ENCODE assay signal across 1 cellular context in genomic region chr12:121209629-121210572, GRCh38.
TF ChIP-seq lines count a peak whose summit lies in the region.

A gene with protein sequence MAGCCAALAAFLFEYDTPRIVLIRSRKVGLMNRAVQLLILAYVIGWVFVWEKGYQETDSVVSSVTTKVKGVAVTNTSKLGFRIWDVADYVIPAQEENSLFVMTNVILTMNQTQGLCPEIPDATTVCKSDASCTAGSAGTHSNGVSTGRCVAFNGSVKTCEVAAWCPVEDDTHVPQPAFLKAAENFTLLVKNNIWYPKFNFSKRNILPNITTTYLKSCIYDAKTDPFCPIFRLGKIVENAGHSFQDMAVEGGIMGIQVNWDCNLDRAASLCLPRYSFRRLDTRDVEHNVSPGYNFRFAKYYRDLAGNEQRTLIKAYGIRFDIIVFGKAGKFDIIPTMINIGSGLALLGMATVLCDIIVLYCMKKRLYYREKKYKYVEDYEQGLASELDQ (plus strand): TSS chr12:121210129. CDS start chr12:121210165, 36 bp downstream.

TF ChIP-seq in K562, 482 proteins besides CTCF, POLR2A, EP300 and RAD21 (continued from another document and continues in another):
- TF ChIP-seq, protein P1, sequence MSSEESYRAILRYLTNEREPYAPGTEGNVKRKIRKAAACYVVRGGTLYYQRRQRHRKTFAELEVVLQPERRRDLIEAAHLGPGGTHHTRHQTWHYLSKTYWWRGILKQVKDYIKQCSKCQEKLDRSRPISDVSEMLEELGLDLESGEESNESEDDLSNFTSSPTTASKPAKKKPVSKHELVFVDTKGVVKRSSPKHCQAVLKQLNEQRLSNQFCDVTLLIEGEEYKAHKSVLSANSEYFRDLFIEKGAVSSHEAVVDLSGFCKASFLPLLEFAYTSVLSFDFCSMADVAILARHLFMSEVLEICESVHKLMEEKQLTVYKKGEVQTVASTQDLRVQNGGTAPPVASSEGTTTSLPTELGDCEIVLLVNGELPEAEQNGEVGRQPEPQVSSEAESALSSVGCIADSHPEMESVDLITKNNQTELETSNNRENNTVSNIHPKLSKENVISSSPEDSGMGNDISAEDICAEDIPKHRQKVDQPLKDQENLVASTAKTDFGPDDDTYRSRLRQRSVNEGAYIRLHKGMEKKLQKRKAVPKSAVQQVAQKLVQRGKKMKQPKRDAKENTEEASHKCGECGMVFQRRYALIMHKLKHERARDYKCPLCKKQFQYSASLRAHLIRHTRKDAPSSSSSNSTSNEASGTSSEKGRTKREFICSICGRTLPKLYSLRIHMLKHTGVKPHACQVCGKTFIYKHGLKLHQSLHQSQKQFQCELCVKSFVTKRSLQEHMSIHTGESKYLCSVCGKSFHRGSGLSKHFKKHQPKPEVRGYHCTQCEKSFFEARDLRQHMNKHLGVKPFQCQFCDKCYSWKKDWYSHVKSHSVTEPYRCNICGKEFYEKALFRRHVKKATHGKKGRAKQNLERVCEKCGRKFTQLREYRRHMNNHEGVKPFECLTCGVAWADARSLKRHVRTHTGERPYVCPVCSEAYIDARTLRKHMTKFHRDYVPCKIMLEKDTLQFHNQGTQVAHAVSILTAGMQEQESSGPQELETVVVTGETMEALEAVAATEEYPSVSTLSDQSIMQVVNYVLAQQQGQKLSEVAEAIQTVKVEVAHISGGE (CRISPR knock-in tag; IDR thresholded peaks at IDR 0.05), result peak in 1 of 3 experiments; percentile 62; a peak in 2 of 6 replicates
- TF ChIP-seq CREM (IDR thresholded peaks at IDR 0.05; ENCODE audit: low read depth), result peak; percentile 86
- TF ChIP-seq ZNF445 (CRISPR knock-in tag; IDR thresholded peaks at IDR 0.05; ENCODE audit: low read depth), result no peak
- peak; percentile 83 for TF ChIP-seq POLR2AphosphoS5 (IDR thresholded peaks at IDR 0.05; ENCODE audit: control insufficient read depth, insufficient read depth, low read depth, low read length)
- no peak for TF ChIP-seq ZNF408 (CRISPR knock-in tag; IDR thresholded peaks at IDR 0.05; ENCODE audit: low read depth)
- no peak for TF ChIP-seq U2AF2 (optimal IDR thresholded peaks at IDR 0.05; ENCODE audit: low read depth, low read length)
- TF ChIP-seq RBM15 (IDR thresholded peaks at IDR 0.05; ENCODE audit: insufficient read depth, low read length), result no peak
- TF ChIP-seq SMARCC2 (IDR thresholded peaks at IDR 0.05; ENCODE audit: low read depth), result no peak; the same call in 1 of the 2 replicates
- TF ChIP-seq, protein P2, sequence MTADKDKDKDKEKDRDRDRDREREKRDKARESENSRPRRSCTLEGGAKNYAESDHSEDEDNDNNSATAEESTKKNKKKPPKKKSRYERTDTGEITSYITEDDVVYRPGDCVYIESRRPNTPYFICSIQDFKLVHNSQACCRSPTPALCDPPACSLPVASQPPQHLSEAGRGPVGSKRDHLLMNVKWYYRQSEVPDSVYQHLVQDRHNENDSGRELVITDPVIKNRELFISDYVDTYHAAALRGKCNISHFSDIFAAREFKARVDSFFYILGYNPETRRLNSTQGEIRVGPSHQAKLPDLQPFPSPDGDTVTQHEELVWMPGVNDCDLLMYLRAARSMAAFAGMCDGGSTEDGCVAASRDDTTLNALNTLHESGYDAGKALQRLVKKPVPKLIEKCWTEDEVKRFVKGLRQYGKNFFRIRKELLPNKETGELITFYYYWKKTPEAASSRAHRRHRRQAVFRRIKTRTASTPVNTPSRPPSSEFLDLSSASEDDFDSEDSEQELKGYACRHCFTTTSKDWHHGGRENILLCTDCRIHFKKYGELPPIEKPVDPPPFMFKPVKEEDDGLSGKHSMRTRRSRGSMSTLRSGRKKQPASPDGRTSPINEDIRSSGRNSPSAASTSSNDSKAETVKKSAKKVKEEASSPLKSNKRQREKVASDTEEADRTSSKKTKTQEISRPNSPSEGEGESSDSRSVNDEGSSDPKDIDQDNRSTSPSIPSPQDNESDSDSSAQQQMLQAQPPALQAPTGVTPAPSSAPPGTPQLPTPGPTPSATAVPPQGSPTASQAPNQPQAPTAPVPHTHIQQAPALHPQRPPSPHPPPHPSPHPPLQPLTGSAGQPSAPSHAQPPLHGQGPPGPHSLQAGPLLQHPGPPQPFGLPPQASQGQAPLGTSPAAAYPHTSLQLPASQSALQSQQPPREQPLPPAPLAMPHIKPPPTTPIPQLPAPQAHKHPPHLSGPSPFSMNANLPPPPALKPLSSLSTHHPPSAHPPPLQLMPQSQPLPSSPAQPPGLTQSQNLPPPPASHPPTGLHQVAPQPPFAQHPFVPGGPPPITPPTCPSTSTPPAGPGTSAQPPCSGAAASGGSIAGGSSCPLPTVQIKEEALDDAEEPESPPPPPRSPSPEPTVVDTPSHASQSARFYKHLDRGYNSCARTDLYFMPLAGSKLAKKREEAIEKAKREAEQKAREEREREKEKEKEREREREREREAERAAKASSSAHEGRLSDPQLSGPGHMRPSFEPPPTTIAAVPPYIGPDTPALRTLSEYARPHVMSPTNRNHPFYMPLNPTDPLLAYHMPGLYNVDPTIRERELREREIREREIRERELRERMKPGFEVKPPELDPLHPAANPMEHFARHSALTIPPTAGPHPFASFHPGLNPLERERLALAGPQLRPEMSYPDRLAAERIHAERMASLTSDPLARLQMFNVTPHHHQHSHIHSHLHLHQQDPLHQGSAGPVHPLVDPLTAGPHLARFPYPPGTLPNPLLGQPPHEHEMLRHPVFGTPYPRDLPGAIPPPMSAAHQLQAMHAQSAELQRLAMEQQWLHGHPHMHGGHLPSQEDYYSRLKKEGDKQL (CRISPR knock-in tag; IDR thresholded peaks at IDR 0.05; ENCODE audit: borderline replicate concordance), result no peak
- TF ChIP-seq POLR3G (IDR thresholded peaks at IDR 0.05; ENCODE audit: extremely low read depth, insufficient read length, insufficient replicate concordance), result no peak
- no peak for TF ChIP-seq CHD2 (IDR thresholded peaks at IDR 0.05; ENCODE audit: low read depth, low read length)
- TF ChIP-seq CLOCK (CRISPR knock-in tag; IDR thresholded peaks at IDR 0.05; ENCODE audit: borderline replicate concordance), result no peak
- TF ChIP-seq TGIF2 (CRISPR knock-in tag; IDR thresholded peaks at IDR 0.05), result no peak
- no peak for TF ChIP-seq ZNF184 (CRISPR knock-in tag; IDR thresholded peaks at IDR 0.05)
- TF ChIP-seq MED1 (CRISPR knock-in tag; IDR thresholded peaks at IDR 0.05; ENCODE audit: borderline replicate concordance), result 0 out of 2 replicates have a peak, but pooled peaks have one; percentile 87
- TF ChIP-seq SP1 (CRISPR knock-in tag; IDR thresholded peaks at IDR 0.05), result peak; percentile 67
- TF ChIP-seq TRIM25 (IDR thresholded peaks at IDR 0.05; ENCODE audit: borderline replicate concordance), result no peak
- 0 out of 4 replicates have a peak, but pooled peaks of 1 of the 2 experiments have one; percentile 39 for TF ChIP-seq TRIM24 (IDR thresholded peaks at IDR 0.05)
- TF ChIP-seq, protein P3, sequence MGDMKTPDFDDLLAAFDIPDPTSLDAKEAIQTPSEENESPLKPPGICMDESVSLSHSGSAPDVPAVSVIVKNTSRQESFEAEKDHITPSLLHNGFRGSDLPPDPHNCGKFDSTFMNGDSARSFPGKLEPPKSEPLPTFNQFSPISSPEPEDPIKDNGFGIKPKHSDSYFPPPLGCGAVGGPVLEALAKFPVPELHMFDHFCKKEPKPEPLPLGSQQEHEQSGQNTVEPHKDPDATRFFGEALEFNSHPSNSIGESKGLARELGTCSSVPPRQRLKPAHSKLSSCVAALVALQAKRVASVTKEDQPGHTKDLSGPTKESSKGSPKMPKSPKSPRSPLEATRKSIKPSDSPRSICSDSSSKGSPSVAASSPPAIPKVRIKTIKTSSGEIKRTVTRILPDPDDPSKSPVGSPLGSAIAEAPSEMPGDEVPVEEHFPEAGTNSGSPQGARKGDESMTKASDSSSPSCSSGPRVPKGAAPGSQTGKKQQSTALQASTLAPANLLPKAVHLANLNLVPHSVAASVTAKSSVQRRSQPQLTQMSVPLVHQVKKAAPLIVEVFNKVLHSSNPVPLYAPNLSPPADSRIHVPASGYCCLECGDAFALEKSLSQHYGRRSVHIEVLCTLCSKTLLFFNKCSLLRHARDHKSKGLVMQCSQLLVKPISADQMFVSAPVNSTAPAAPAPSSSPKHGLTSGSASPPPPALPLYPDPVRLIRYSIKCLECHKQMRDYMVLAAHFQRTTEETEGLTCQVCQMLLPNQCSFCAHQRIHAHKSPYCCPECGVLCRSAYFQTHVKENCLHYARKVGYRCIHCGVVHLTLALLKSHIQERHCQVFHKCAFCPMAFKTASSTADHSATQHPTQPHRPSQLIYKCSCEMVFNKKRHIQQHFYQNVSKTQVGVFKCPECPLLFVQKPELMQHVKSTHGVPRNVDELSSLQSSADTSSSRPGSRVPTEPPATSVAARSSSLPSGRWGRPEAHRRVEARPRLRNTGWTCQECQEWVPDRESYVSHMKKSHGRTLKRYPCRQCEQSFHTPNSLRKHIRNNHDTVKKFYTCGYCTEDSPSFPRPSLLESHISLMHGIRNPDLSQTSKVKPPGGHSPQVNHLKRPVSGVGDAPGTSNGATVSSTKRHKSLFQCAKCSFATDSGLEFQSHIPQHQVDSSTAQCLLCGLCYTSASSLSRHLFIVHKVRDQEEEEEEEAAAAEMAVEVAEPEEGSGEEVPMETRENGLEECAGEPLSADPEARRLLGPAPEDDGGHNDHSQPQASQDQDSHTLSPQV (IDR thresholded peaks at IDR 0.05), result peak; percentile 14
- TF ChIP-seq, protein P4, sequence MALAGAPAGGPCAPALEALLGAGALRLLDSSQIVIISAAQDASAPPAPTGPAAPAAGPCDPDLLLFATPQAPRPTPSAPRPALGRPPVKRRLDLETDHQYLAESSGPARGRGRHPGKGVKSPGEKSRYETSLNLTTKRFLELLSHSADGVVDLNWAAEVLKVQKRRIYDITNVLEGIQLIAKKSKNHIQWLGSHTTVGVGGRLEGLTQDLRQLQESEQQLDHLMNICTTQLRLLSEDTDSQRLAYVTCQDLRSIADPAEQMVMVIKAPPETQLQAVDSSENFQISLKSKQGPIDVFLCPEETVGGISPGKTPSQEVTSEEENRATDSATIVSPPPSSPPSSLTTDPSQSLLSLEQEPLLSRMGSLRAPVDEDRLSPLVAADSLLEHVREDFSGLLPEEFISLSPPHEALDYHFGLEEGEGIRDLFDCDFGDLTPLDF (CRISPR knock-in tag; IDR thresholded peaks at IDR 0.05), result peak; percentile 85; the same call in 1 of the 2 replicates
- TF ChIP-seq ZNF699 (CRISPR knock-in tag; IDR thresholded peaks at IDR 0.05; ENCODE audit: insufficient replicate concordance), result no peak
- TF ChIP-seq UBTF (IDR thresholded peaks at IDR 0.05; ENCODE audit: borderline replicate concordance in 1 of 2, low read depth in 2 of 2, low read length in 2 of 2), result peak; percentile 21 to 93; a peak in 3 of 4 replicates
- no peak for TF ChIP-seq CBX8 (IDR thresholded peaks at IDR 0.05; ENCODE audit: borderline replicate concordance, extremely low read depth, low read depth, low read length, poor library complexity, severe bottlenecking)
- no peak for TF ChIP-seq KDM1A (IDR thresholded peaks at IDR 0.05)
- TF ChIP-seq BACH1 (tag; IDR thresholded peaks at IDR 0.05), result no peak
- peak; percentile 71 for TF ChIP-seq DEAF1 (CRISPR knock-in tag; IDR thresholded peaks at IDR 0.05)
- TF ChIP-seq SLC30A9 (CRISPR knock-in tag; IDR thresholded peaks at IDR 0.05), result no peak
- no peak for TF ChIP-seq XRCC4 (IDR thresholded peaks at IDR 0.05; ENCODE audit: extremely low read depth, insufficient read depth, insufficient read length)
- TF ChIP-seq ASH1L (IDR thresholded peaks at IDR 0.05; ENCODE audit: borderline replicate concordance, low read depth, partially characterized antibody), result no peak
